ENCODE assay signal across 19 cellular contexts in the genomic region with DNA sequence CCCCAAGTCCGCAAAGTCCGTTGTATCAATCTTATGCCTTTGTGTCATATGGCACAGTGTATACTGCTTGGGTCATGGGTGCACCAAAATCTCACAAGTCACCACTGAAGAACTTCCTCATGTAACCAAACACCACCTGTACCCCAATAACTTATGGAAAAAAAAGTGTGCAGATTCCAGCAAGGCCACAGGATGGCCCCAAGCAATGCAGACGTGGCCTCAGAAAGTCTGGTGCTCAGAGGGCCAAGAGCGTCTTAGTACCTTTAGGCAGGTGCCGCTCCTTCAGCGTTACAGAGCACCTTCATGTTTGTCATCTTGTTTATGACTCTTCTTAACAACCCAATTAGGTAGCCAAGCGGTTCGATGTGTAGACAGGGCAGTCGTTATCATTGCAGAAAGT.
A peak's percentile ranks its signal among the peaks of the same experiment; 100 is the strongest.
DNase-seq lines count a peak whose midpoint lies in the region; ATAC-seq and TF ChIP-seq lines count a peak whose summit lies in the region.
"Had no signal": no experiment of that assay in that cellular context is flagged by ENCODE, and none has a peak within 500 bp of the region (broad histone marks: within the 10 kb centered on the region; RNA-seq: fewer than 3 reads in every experiment).

No MANE protein-coding gene starts in this region.

- H3K4me2 ChIP-seq in neural cell (ENCODE audit: low read length): no peak overlapping the region
- H3K4me2 ChIP-seq: smooth muscle cell had no signal

- TF ChIP-seq RAD21 in neural cell (conservative IDR thresholded peaks at IDR 0.05): peak; percentile 51

- no peak overlapping the region for H2AFZ ChIP-seq in neural cell (ENCODE audit: low read depth, low read length)

- no peaks in the 10 kb centered on the region for H4K20me1 ChIP-seq in neural cell (ENCODE audit: insufficient read depth)

- H3K36me3 ChIP-seq in neural cell (ENCODE audit: insufficient read depth, low read length): no peaks in the 10 kb centered on the region

- no peaks in the 10 kb centered on the region for H3K27me3 ChIP-seq in neural cell (ENCODE audit: insufficient read depth, low read depth, low read length)
- H3K27me3 ChIP-seq: heart right ventricle had no signal

- peak overlapping the region; percentile 38 for H3K27ac Mint-ChIP-seq in chondrocyte (ENCODE audit: unreplicated experiment)
- H3K27ac Mint-ChIP-seq: B cell; naive thymus-derived CD4-positive, alpha-beta T cell had no signal

- TF ChIP-seq EP300 in neural cell (conservative IDR thresholded peaks at IDR 0.05; ENCODE audit: poor library complexity, severe bottlenecking): no peak

- H3K9me3 ChIP-seq in neural cell (ENCODE audit: low read length): no peaks in the 10 kb centered on the region
- H3K9me3 ChIP-seq: heart right ventricle, prostate gland had no signal

- ATAC-seq in HG03469 (IDR thresholded peaks at IDR 0.05; ENCODE audit: unreplicated experiment) (no peak), HG03354 (IDR thresholded peaks at IDR 0.05; ENCODE audit: poor library complexity, severe bottlenecking, unreplicated experiment) (no peak)
- ATAC-seq: heart right ventricle; naive thymus-derived CD4-positive, alpha-beta T cell; Panc1 had no signal

- no peak overlapping the region for H3K27ac ChIP-seq in neural cell (ENCODE audit: low read length)

- H3K27me3 Mint-ChIP-seq in chondrocyte (ENCODE audit: low read depth): no peaks in the 10 kb centered on the region
- H3K27me3 Mint-ChIP-seq: B cell; naive thymus-derived CD4-positive, alpha-beta T cell had no signal

- no peak overlapping the region for H3K9ac ChIP-seq in neural cell (ENCODE audit: low read length)

- in situ Hi-C loops in G401 (cut with HindIII; ENCODE audit: low sequenced_read_pairs): no loop called here

- no peaks in the 10 kb centered on the region for H3F3A ChIP-seq in neural cell (ENCODE audit: insufficient read depth, low read length, poor library complexity, severe bottlenecking)

- no peak overlapping the region for H3K4me3 Mint-ChIP-seq in chondrocyte (ENCODE audit: unreplicated experiment)
- H3K4me3 Mint-ChIP-seq: B cell; naive thymus-derived CD4-positive, alpha-beta T cell had no signal

- TF ChIP-seq CTCF in LNCAP (IDR thresholded peaks at IDR 0.05) (peak; percentile 17; the same call in 1 of the 2 replicates), chondrocyte (IDR thresholded peaks at IDR 0.05) (peak; percentile 14), neural cell (IDR thresholded peaks at IDR 0.05; ENCODE audit: poor library complexity, severe bottlenecking) (peak; percentile 55)

- no peaks in the 10 kb centered on the region for H3K9me2 ChIP-seq in neural cell (ENCODE audit: insufficient read depth, low read length)

- no peaks in the 10 kb centered on the region for H3K9me3 Mint-ChIP-seq in chondrocyte (ENCODE audit: low read depth)

- no peak overlapping the region for H3K4me3 ChIP-seq in neural cell (ENCODE audit: low read length)
- H3K4me3 ChIP-seq: heart right ventricle, prostate gland, smooth muscle cell had no signal

- DNase-seq in G401 (ENCODE audit: low spot score) (peak; percentile 54), chondrocyte (ENCODE audit: low spot score) (no peak), NAMALWA (ENCODE audit: low spot score) (no peak)
- DNase-seq in activated CD4-positive, alpha-beta T cell treated with anti-CD3 and anti-CD28 coated beads, Interleukin-2, amount 50 U/mL, for 48 hours: no peak
- DNase-seq: activated CD4-positive, CD25-positive, alpha-beta regulatory T cell treated with anti-CD3 and anti-CD28 coated beads, Interleukin-2, amount 50 U/mL, for 72 hours; effector CD8-positive, alpha-beta T cell; heart right ventricle; mammary epithelial cell; naive thymus-derived CD4-positive, alpha-beta T cell; NCI-H2081; NCI-H748 treated with DMSO at 0.1 percent for 48 hours had no signal

- H3K36me3 Mint-ChIP-seq in chondrocyte (ENCODE audit: low read depth): peaks cover 13% of the 10 kb centered on the region

- no peaks in the 10 kb centered on the region for H3K79me2 ChIP-seq in neural cell (replicated peaks; ENCODE audit: insufficient read depth, low read length)

- H3K4me1 Mint-ChIP-seq in chondrocyte (ENCODE audit: low read depth): peaks cover 30% of the 10 kb centered on the region

TF ChIP-seq in neural cell, 6 proteins besides CTCF, POLR2A, EP300 and RAD21:
- TF ChIP-seq EZH2 (IDR thresholded peaks at IDR 0.05; ENCODE audit: borderline replicate concordance, insufficient read depth, low read length, poor library complexity, severe bottlenecking) (no peak), SMC3 (conservative IDR thresholded peaks at IDR 0.05; ENCODE audit: poor library complexity) (peak; percentile 63)
